16 cellular contexts compared by ENCODE assay signal in the genomic region with DNA sequence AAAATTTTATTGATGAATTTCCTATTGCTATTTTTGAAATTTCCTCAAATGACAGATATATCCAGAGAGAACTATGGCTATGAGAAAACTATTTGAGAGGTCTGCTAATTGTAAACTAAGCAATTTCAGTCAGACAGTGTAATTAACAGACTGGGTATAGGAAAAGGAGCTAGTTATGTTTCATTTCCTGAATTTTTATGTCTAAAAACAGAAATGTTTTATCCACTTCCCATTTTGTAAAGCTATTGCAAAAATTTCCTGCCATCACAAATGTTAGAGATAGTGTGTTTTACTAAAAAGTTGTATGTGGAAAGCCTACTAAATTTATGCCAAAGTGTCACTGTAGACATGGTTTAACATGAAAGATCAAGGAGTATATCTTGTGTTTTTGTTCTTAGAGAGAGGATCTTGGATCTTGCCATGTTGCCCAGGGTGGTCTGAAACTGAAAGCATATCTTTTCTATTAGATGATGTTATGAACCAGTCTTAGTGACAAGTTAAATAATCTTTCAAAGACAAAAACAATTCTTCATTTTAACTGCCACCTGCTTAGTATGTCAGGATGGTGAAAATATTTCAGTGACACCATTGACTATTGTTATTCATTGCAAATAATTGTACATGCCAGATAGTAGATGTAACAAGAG. TPM values are rescaled to one million over a fixed set of nuclear protein-coding genes. Genes with fewer than 3 reads are reported as not detected.
A peak's percentile ranks its signal among the peaks of the same experiment; 100 is the strongest.
DNase-seq lines count a peak whose midpoint lies in the region; ATAC-seq and TF ChIP-seq lines count a peak whose summit lies in the region.
"Had no signal": no experiment of that assay in that cellular context is flagged by ENCODE, and none has a peak within 500 bp of the region (broad histone marks: within the 10 kb centered on the region; RNA-seq: fewer than 3 reads in every experiment).

No MANE protein-coding gene starts in this region.

- H3K27ac Mint-ChIP-seq in activated T-helper 1 cell treated with anti-CD3 and anti-CD28 coated beads, Interleukin-12 subunit alpha, Interleukin-12 subunit beta, Interleukin-2, Interleukin-4 antibody, amounts not matched to agents 30 ng/mL and 10 ng/mL and 1 ng/mL, durations not matched to agents 14 hours and 24 hours and 36 hours: no peak overlapping the region
- H3K27ac Mint-ChIP-seq: stimulated activated naive CD8-positive, alpha-beta T cell treated with anti-CD3 and anti-CD28 coated beads, Interleukin-15, Interleukin-2, amounts not matched to agents 100 ng/mL and 50 ng/mL, for 24 hours had no signal

- peak overlapping the region; percentile 57 for H3K4me2 ChIP-seq in DOHH2 (ENCODE audit: low read length)

- no peaks in the 10 kb centered on the region for H3K9me3 Mint-ChIP-seq in activated T-helper 1 cell treated with anti-CD3 and anti-CD28 coated beads, Interleukin-12 subunit alpha, Interleukin-12 subunit beta, Interleukin-2, Interleukin-4 antibody, amounts not matched to agents 30 ng/mL and 10 ng/mL and 1 ng/mL, durations not matched to agents 14 hours and 24 hours and 36 hours
- H3K9me3 Mint-ChIP-seq: stimulated activated naive CD8-positive, alpha-beta T cell treated with anti-CD3 and anti-CD28 coated beads, Interleukin-15, Interleukin-2, amounts not matched to agents 100 ng/mL and 50 ng/mL, for 24 hours had no signal

- ATAC-seq in GM19468 (IDR thresholded peaks at IDR 0.05; ENCODE audit: extremely low read depth, unreplicated experiment): peak; percentile 50
- ATAC-seq in body of pancreas: no peak
- ATAC-seq: right lobe of liver had no signal

- H3K36me3 ChIP-seq in DOHH2 (ENCODE audit: control insufficient read depth, low read length) (no peaks in the 10 kb centered on the region), body of pancreas (replicated peaks in 1 of 2; ENCODE audit: insufficient read depth in 1 of 2, low read depth in 2 of 2) (no peaks in the 10 kb centered on the region), uterus (no peaks in the 10 kb centered on the region)
- H3K36me3 ChIP-seq: right lobe of liver had no signal

- H3K27me3 ChIP-seq in DOHH2 (ENCODE audit: control insufficient read depth, low read length) (no peaks in the 10 kb centered on the region), body of pancreas (no peaks in the 10 kb centered on the region), uterus (no peaks in the 10 kb centered on the region)
- H3K27me3 ChIP-seq: right lobe of liver had no signal

- H3F3A ChIP-seq in DOHH2 (ENCODE audit: control insufficient read depth, insufficient read depth): no peaks in the 10 kb centered on the region

- in situ Hi-C loops in KBM-7 (cut with MboI; ENCODE audit: low pct_unique_long_range_greater_than_20kb, low sequenced_read_pairs): no loop called here

- no peaks in the 10 kb centered on the region for H3K36me3 Mint-ChIP-seq in activated T-helper 1 cell treated with anti-CD3 and anti-CD28 coated beads, Interleukin-12 subunit alpha, Interleukin-12 subunit beta, Interleukin-2, Interleukin-4 antibody, amounts not matched to agents 30 ng/mL and 10 ng/mL and 1 ng/mL, durations not matched to agents 14 hours and 24 hours and 36 hours (ENCODE audit: low read depth)

- H3K9me3 ChIP-seq in DOHH2 (ENCODE audit: control insufficient read depth, insufficient read depth, low read length) (no peaks in the 10 kb centered on the region), body of pancreas (no peaks in the 10 kb centered on the region), uterus (no peaks in the 10 kb centered on the region)
- H3K9me3 ChIP-seq: right lobe of liver had no signal

- peaks cover 5% of the 10 kb centered on the region for H3K4me1 Mint-ChIP-seq in activated T-helper 1 cell treated with anti-CD3 and anti-CD28 coated beads, Interleukin-12 subunit alpha, Interleukin-12 subunit beta, Interleukin-2, Interleukin-4 antibody, amounts not matched to agents 30 ng/mL and 10 ng/mL and 1 ng/mL, durations not matched to agents 14 hours and 24 hours and 36 hours (ENCODE audit: low read depth)

- H3K4me3 Mint-ChIP-seq in activated T-helper 1 cell treated with anti-CD3 and anti-CD28 coated beads, Interleukin-12 subunit alpha, Interleukin-12 subunit beta, Interleukin-2, Interleukin-4 antibody, amounts not matched to agents 30 ng/mL and 10 ng/mL and 1 ng/mL, durations not matched to agents 14 hours and 24 hours and 36 hours: no peak overlapping the region
- H3K4me3 Mint-ChIP-seq: stimulated activated naive CD8-positive, alpha-beta T cell treated with anti-CD3 and anti-CD28 coated beads, Interleukin-15, Interleukin-2, amounts not matched to agents 100 ng/mL and 50 ng/mL, for 24 hours had no signal

- TF ChIP-seq POLR2A in body of pancreas (IDR thresholded peaks at IDR 0.05) (no peak), uterus (IDR thresholded peaks at IDR 0.05) (no peak)

- H4K20me1 ChIP-seq in DOHH2 (ENCODE audit: control insufficient read depth, insufficient read depth, low read depth, low read length): no peaks in the 10 kb centered on the region

- no peaks in the 10 kb centered on the region for H3K9me2 ChIP-seq in DOHH2 (replicated peaks; ENCODE audit: control insufficient read depth, low read length)

- intact Hi-C loops in body of pancreas (cut with DNase I): no loop called here
- intact Hi-C loops in uterus (cut with DNase I; ENCODE audit: low total_unique reads): no loop called here
- intact Hi-C loops in activated T-helper 1 cell treated with anti-CD3 and anti-CD28 coated beads, Interleukin-12 subunit alpha, Interleukin-12 subunit beta, Interleukin-2, Interleukin-4 antibody, amounts not matched to agents 30 ng/mL and 10 ng/mL and 1 ng/mL, durations not matched to agents 14 hours and 24 hours and 36 hours (cut with micrococcal nuclease): no loop called here

- TF ChIP-seq CTCF in DOHH2 (IDR thresholded peaks at IDR 0.05; ENCODE audit: low read depth, low read length, poor library complexity, severe bottlenecking): no peak
- no peak for TF ChIP-seq CTCF in body of pancreas (IDR thresholded peaks at IDR 0.05)
- TF ChIP-seq CTCF in uterus (IDR thresholded peaks at IDR 0.05): no peak

- H3K4me3 ChIP-seq in DOHH2 (ENCODE audit: low read length) (peak overlapping the region; percentile 48), body of pancreas (no peak overlapping the region), uterus (no peak overlapping the region)
- H3K4me3 ChIP-seq: right lobe of liver, SK-N-MC had no signal

- peaks cover 12% of the 10 kb centered on the region for H3K27me3 Mint-ChIP-seq in activated T-helper 1 cell treated with anti-CD3 and anti-CD28 coated beads, Interleukin-12 subunit alpha, Interleukin-12 subunit beta, Interleukin-2, Interleukin-4 antibody, amounts not matched to agents 30 ng/mL and 10 ng/mL and 1 ng/mL, durations not matched to agents 14 hours and 24 hours and 36 hours (ENCODE audit: insufficient read depth)
- H3K27me3 Mint-ChIP-seq: stimulated activated naive CD8-positive, alpha-beta T cell treated with anti-CD3 and anti-CD28 coated beads, Interleukin-15, Interleukin-2, amounts not matched to agents 100 ng/mL and 50 ng/mL, for 24 hours had no signal

- H3K4me1 ChIP-seq in DOHH2 (ENCODE audit: control insufficient read depth, low read length) (peaks cover 15% of the 10 kb centered on the region), body of pancreas (peaks cover 92% of the 10 kb centered on the region), uterus (no peaks in the 10 kb centered on the region)

- no peaks in the 10 kb centered on the region for H3K79me2 ChIP-seq in DOHH2 (ENCODE audit: control insufficient read depth, low read length)

- DNase-seq in KBM-7 (peak; percentile 15), body of pancreas (no peak), anterior cingulate cortex (lab: John Stamatoyannopoulos, UW) (no peak), uterus (no peak)
- DNase-seq in activated CD4-positive, alpha-beta T cell treated with anti-CD3 and anti-CD28 coated beads, Interleukin-2, amount 50 U/mL, for 1 hour: no peak
- no peak for DNase-seq in activated T-helper 1 cell treated with anti-CD3 and anti-CD28 coated beads, Interleukin-12 subunit alpha, Interleukin-12 subunit beta, Interleukin-2, Interleukin-4 antibody, amounts not matched to agents 30 ng/mL and 10 ng/mL and 1 ng/mL, durations not matched to agents 14 hours and 24 hours and 36 hours (ENCODE audit: low spot score)
- DNase-seq: amniotic stem cell; DND-41; effector memory CD4-positive, alpha-beta T cell; foreskin fibroblast; NCI-H774; right lobe of liver had no signal

- H3K27ac ChIP-seq in DOHH2 (ENCODE audit: low read depth, low read length) (peak overlapping the region; percentile 23), body of pancreas (peak overlapping the region; percentile 12 to 93 (median 51)), uterus (no peak overlapping the region)
- H3K27ac ChIP-seq: right lobe of liver, SK-N-MC had no signal

RNA-seq across cellular contexts. Expression of a gene that starts 40.5 kb away (rescaled TPM):
- total RNA-seq in body of pancreas (100 to 1,000 TPM; 224 to 274 TPM), uterus (100 to 1,000 TPM in 2 of 4 donors, 10 to 100 TPM in 2; 84.5 to 159 (median 114) TPM)
- 51.6 and 54.2 TPM in 2 replicates for total RNA-seq in activated T-helper 1 cell treated with anti-CD3 and anti-CD28 coated beads, Interleukin-12 subunit alpha, Interleukin-12 subunit beta, Interleukin-2, Interleukin-4 antibody, amounts not matched to agents 30 ng/mL and 10 ng/mL and 1 ng/mL, durations not matched to agents 14 hours and 24 hours and 36 hours

Comparison
In these comparisons a context has a peak if more than half of its experiments do, and no peak if none do; other contexts are left out.
1. H3K27ac ChIP-seq: peak in DOHH2 (single experiment) and body of pancreas (4 of 4); none in uterus (0 of 2).